In the genomic region with DNA sequence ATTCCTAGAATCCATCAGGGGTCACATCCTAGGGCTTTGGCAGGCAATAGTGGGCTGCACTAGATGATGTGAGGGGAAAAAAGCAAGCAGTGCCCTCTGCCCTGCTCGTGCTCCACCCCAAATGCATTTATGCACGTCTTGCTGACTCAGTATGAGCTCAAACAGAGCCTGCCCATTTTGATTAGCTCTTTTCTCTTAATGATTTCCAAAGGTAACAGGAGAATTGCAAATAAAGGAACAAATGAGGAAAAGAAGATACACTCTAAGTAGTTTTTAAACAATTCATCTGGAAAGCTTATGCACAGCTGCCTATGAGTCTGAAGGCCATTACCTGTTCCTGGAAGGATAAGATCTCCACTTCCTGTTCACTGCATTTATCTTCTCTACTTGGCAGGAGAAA, we compare ENCODE assay signal across 23 cellular contexts.
"Had no signal": no experiment of that assay in that cellular context is flagged by ENCODE, and none has a peak within 500 bp of the region (broad histone marks: within the 10 kb centered on the region; RNA-seq: fewer than 3 reads in every experiment).

No MANE protein-coding gene starts in this region.

- H3K36me3 Mint-ChIP-seq: activated CD8-positive, alpha-beta memory T cell treated with anti-CD3 and anti-CD28 coated beads, Interleukin-2, amount 10 ng/mL, durations not matched to agents 7 days and 5 days; activated naive CD4-positive, alpha-beta T cell treated with anti-CD3 and anti-CD28 coated beads, Interleukin-2, amount 50 U/mL, for 72 hours; type B pancreatic cell had no signal

- H3K27ac Mint-ChIP-seq: activated CD4-positive, alpha-beta T cell treated with anti-CD3 and anti-CD28 coated beads for 36 hours; activated CD8-positive, alpha-beta memory T cell treated with anti-CD3 and anti-CD28 coated beads, Interleukin-2, amount 10 ng/mL, durations not matched to agents 7 days and 5 days; activated CD8-positive, alpha-beta T cell treated with anti-CD3 and anti-CD28 coated beads, Interleukin-2, amount 10 ng/mL, durations not matched to agents 7 days and 5 days; activated naive CD4-positive, alpha-beta T cell treated with anti-CD3 and anti-CD28 coated beads, Interleukin-2, amount 50 U/mL, for 72 hours; activated T-helper 2 cell treated with anti-CD3 and anti-CD28 coated beads, Interferon-gamma antibody, Interleukin-2, Interleukin-4, amounts not matched to agents 10 μg/mL and 5 μg/mL and 100 μg/mL, durations not matched to agents 14 hours and 24 hours and 36 hours; dendritic cell treated with granulocyte-macrophage colony-stimulating factor and Interleukin-4, amounts not matched to agents 40 ng/mL and 50 ng/mL, for 4 days; endodermal cell; nephron; stimulated activated naive CD8-positive, alpha-beta T cell treated with anti-CD3 and anti-CD28 coated beads, Interleukin-15, Interleukin-2, amounts not matched to agents 100 ng/mL and 50 ng/mL, for 24 hours; type B pancreatic cell had no signal

- H3K27me3 ChIP-seq: breast epithelium, esophagus muscularis mucosa, neutrophil, right lobe of liver, uterus had no signal

- H3K4me3 ChIP-seq: breast epithelium, esophagus muscularis mucosa, right lobe of liver, thoracic aorta, uterus had no signal

- DNase-seq: activated CD4-positive, alpha-beta T cell treated with anti-CD3 and anti-CD28 coated beads for 36 hours; activated CD4-positive, CD25-positive, alpha-beta regulatory T cell; activated CD8-positive, alpha-beta memory T cell treated with anti-CD3 and anti-CD28 coated beads, Interleukin-2, amount 10 ng/mL, durations not matched to agents 7 days and 5 days; activated CD8-positive, alpha-beta T cell treated with anti-CD3 and anti-CD28 coated beads, Interleukin-2, amount 10 ng/mL, durations not matched to agents 7 days and 5 days; activated T-cell treated with anti-CD3 and anti-CD28 coated beads, Interleukin-2, amount 50 U/mL, for 48 hours; central memory CD4-positive, alpha-beta T cell; endodermal cell; foreskin keratinocyte; left colon; mammary epithelial cell; right lobe of liver; stimulated activated CD4-positive, alpha-beta T cell treated with anti-CD3 and anti-CD28 coated beads, Interleukin-4, amount 100 ng/mL, for 1 hour; uterus had no signal

- ATAC-seq: activated CD4-positive, alpha-beta T cell treated with anti-CD3 and anti-CD28 coated beads for 36 hours; activated CD8-positive, alpha-beta memory T cell treated with anti-CD3 and anti-CD28 coated beads, Interleukin-2, amount 10 ng/mL, durations not matched to agents 7 days and 5 days; activated CD8-positive, alpha-beta T cell treated with anti-CD3 and anti-CD28 coated beads, Interleukin-2, amount 10 ng/mL, durations not matched to agents 7 days and 5 days; activated naive CD4-positive, alpha-beta T cell treated with anti-CD3 and anti-CD28 coated beads, Interleukin-2, amount 50 U/mL, for 72 hours; left colon; right lobe of liver had no signal

- H3K27ac ChIP-seq: breast epithelium, esophagus muscularis mucosa, foreskin keratinocyte, neutrophil, right lobe of liver, thoracic aorta, uterus had no signal

- H3K9me3 Mint-ChIP-seq: activated T-helper 2 cell treated with anti-CD3 and anti-CD28 coated beads, Interferon-gamma antibody, Interleukin-2, Interleukin-4, amounts not matched to agents 10 μg/mL and 5 μg/mL and 100 μg/mL, durations not matched to agents 14 hours and 24 hours and 36 hours; endodermal cell; stimulated activated naive CD8-positive, alpha-beta T cell treated with anti-CD3 and anti-CD28 coated beads, Interleukin-15, Interleukin-2, amounts not matched to agents 100 ng/mL and 50 ng/mL, for 24 hours had no signal

- H3K4me1 ChIP-seq: breast epithelium, esophagus muscularis mucosa, foreskin keratinocyte, right lobe of liver, uterus had no signal

- H3K4me1 Mint-ChIP-seq: activated CD4-positive, alpha-beta T cell treated with anti-CD3 and anti-CD28 coated beads for 36 hours; activated CD8-positive, alpha-beta memory T cell treated with anti-CD3 and anti-CD28 coated beads, Interleukin-2, amount 10 ng/mL, durations not matched to agents 7 days and 5 days; nephron had no signal

- H3K4me3 Mint-ChIP-seq: activated CD4-positive, alpha-beta T cell treated with anti-CD3 and anti-CD28 coated beads for 36 hours; activated CD8-positive, alpha-beta memory T cell treated with anti-CD3 and anti-CD28 coated beads, Interleukin-2, amount 10 ng/mL, durations not matched to agents 7 days and 5 days; activated CD8-positive, alpha-beta T cell treated with anti-CD3 and anti-CD28 coated beads, Interleukin-2, amount 10 ng/mL, durations not matched to agents 7 days and 5 days; dendritic cell treated with granulocyte-macrophage colony-stimulating factor and Interleukin-4, amounts not matched to agents 40 ng/mL and 50 ng/mL, for 4 days; endodermal cell; nephron; stimulated activated naive CD8-positive, alpha-beta T cell treated with anti-CD3 and anti-CD28 coated beads, Interleukin-15, Interleukin-2, amounts not matched to agents 100 ng/mL and 50 ng/mL, for 24 hours; type B pancreatic cell had no signal

- H3K27me3 Mint-ChIP-seq: activated CD4-positive, alpha-beta T cell treated with anti-CD3 and anti-CD28 coated beads for 36 hours; activated CD8-positive, alpha-beta memory T cell treated with anti-CD3 and anti-CD28 coated beads, Interleukin-2, amount 10 ng/mL, durations not matched to agents 7 days and 5 days; dendritic cell treated with granulocyte-macrophage colony-stimulating factor and Interleukin-4, amounts not matched to agents 40 ng/mL and 50 ng/mL, for 4 days; stimulated activated naive CD8-positive, alpha-beta T cell treated with anti-CD3 and anti-CD28 coated beads, Interleukin-15, Interleukin-2, amounts not matched to agents 100 ng/mL and 50 ng/mL, for 24 hours; type B pancreatic cell had no signal

- H3K9me3 ChIP-seq: breast epithelium, esophagus muscularis mucosa, neutrophil, right lobe of liver, thoracic aorta, uterus had no signal

- H3K36me3 ChIP-seq: breast epithelium, esophagus muscularis mucosa, neutrophil, right lobe of liver, thoracic aorta, uterus had no signal
